In genomic region chr7:106618480-106618879, GRCh38 we compare ENCODE assay signal across 18 cellular contexts. TPM values are rescaled to one million over a fixed set of nuclear protein-coding genes. Genes with fewer than 3 reads are reported as not detected.
DNase-seq lines count a peak whose midpoint lies in the region; ATAC-seq and TF ChIP-seq lines count a peak whose summit lies in the region.
"Had no signal": no experiment of that assay in that cellular context is flagged by ENCODE, and none has a peak within 500 bp of the region (broad histone marks: within the 10 kb centered on the region; RNA-seq: fewer than 3 reads in every experiment).

No MANE protein-coding gene starts in this region.

- no peak overlapping the region for H3K27ac ChIP-seq in breast epithelium
- H3K27ac ChIP-seq in subcutaneous abdominal adipose tissue (ENCODE audit: low read depth, low read length), result peak overlapping the region; percentile 14
- H3K27ac ChIP-seq: A549 had no signal

- no peaks in the 10 kb centered on the region for H3K27me3 Mint-ChIP-seq in MCF 10A (ENCODE audit: insufficient read depth, unreplicated experiment)
- no peaks in the 10 kb centered on the region for H3K27me3 Mint-ChIP-seq in glutamatergic neuron (ENCODE audit: unreplicated experiment)

- DNase-seq in MCF 10A (ENCODE audit: unreplicated experiment), result peak; percentile 49
- no peak for DNase-seq in breast epithelium (ENCODE audit: low spot score in 2 of 2)
- peak; percentile 79 for DNase-seq in amniotic epithelial cell (ENCODE audit: low read depth)
- DNase-seq in fibroblast of pulmonary artery (ENCODE audit: low read depth), result peak; percentile 89
- no peak for DNase-seq in glutamatergic neuron
- DNase-seq in HUDEP-2 (lab: John Stamatoyannopoulos, UW; ENCODE audit: unreplicated experiment in 76 of 76), result no peak
- no peak for DNase-seq in mucosa of descending colon
- DNase-seq: activated CD8-positive, alpha-beta T cell treated with anti-CD3 and anti-CD28 coated beads, Interleukin-2, amount 10 ng/mL, durations not matched to agents 7 days and 5 days; activated effector memory CD4-positive, alpha-beta T cell treated with anti-CD3 and anti-CD28 coated beads, Interleukin-2, amount 50 U/mL, for 16 hours; Caco-2; endodermal cell; hippocampal formation; Karpas-422; NCI-H187 treated with DMSO at 0.1 percent for 48 hours; stimulated activated naive CD8-positive, alpha-beta T cell treated with anti-CD3 and anti-CD28 coated beads, Interleukin-15, Interleukin-2, amounts not matched to agents 100 U/mL and 50 U/mL, for 24 hours had no signal

- ATAC-seq in mucosa of descending colon, result no peak
- ATAC-seq: A549; activated CD8-positive, alpha-beta T cell treated with anti-CD3 and anti-CD28 coated beads, Interleukin-2, amount 10 ng/mL, durations not matched to agents 7 days and 5 days; stimulated activated naive CD8-positive, alpha-beta T cell treated with anti-CD3 and anti-CD28 coated beads, Interleukin-15, Interleukin-2, amounts not matched to agents 100 U/mL and 50 U/mL, for 24 hours had no signal

- H3K36me3 Mint-ChIP-seq in MCF 10A (ENCODE audit: insufficient read depth, unreplicated experiment) (no peaks in the 10 kb centered on the region), glutamatergic neuron (ENCODE audit: unreplicated experiment) (peaks cover 20% of the 10 kb centered on the region)
- H3K36me3 Mint-ChIP-seq: brain had no signal

- H3K36me3 ChIP-seq in breast epithelium (no peaks in the 10 kb centered on the region), subcutaneous abdominal adipose tissue (ENCODE audit: control insufficient read depth in 5 of 5, insufficient read depth in 5 of 5, low read length in 5 of 5) (no peaks in the 10 kb centered on the region), mucosa of descending colon (ENCODE audit: low read depth) (no peaks in the 10 kb centered on the region)

- H3K27me3 ChIP-seq in breast epithelium (no peaks in the 10 kb centered on the region), subcutaneous abdominal adipose tissue (ENCODE audit: control insufficient read depth in 5 of 5, insufficient read depth in 4 of 5, low read length in 5 of 5) (no peaks in the 10 kb centered on the region)

- H3K4me3 ChIP-seq in breast epithelium, result no peak overlapping the region
- no peak overlapping the region for H3K4me3 ChIP-seq in fibroblast of pulmonary artery (replicated peaks; ENCODE audit: low read depth, low read length)
- no peak overlapping the region for H3K4me3 ChIP-seq in subcutaneous abdominal adipose tissue (ENCODE audit: low read depth in 1 of 5, low read length in 5 of 5)
- H3K4me3 ChIP-seq in mucosa of descending colon, result no peak overlapping the region
- H3K4me3 ChIP-seq: A549 had no signal

- H3K27ac Mint-ChIP-seq in MCF 10A (ENCODE audit: low read depth, unreplicated experiment), result no peak overlapping the region
- no peak overlapping the region for H3K27ac Mint-ChIP-seq in glutamatergic neuron (ENCODE audit: unreplicated experiment)
- H3K27ac Mint-ChIP-seq: activated CD8-positive, alpha-beta T cell treated with anti-CD3 and anti-CD28 coated beads, Interleukin-2, amount 10 ng/mL, durations not matched to agents 7 days and 5 days; endodermal cell had no signal

- H3K9me3 Mint-ChIP-seq in MCF 10A (ENCODE audit: unreplicated experiment) (peaks cover 5% of the 10 kb centered on the region), glutamatergic neuron (ENCODE audit: unreplicated experiment) (no peaks in the 10 kb centered on the region)

- H3K4me3 Mint-ChIP-seq in MCF 10A (ENCODE audit: unreplicated experiment), result no peak overlapping the region
- H3K4me3 Mint-ChIP-seq in glutamatergic neuron (ENCODE audit: unreplicated experiment), result no peak overlapping the region
- H3K4me3 Mint-ChIP-seq: activated CD8-positive, alpha-beta T cell treated with anti-CD3 and anti-CD28 coated beads, Interleukin-2, amount 10 ng/mL, durations not matched to agents 7 days and 5 days; endodermal cell had no signal

- TF ChIP-seq POLR2A in breast epithelium (IDR thresholded peaks at IDR 0.05), result no peak

- H3K9ac ChIP-seq in subcutaneous abdominal adipose tissue (ENCODE audit: low read length in 5 of 5), result no peak overlapping the region

- CTCF ChIA-PET in MCF 10A (lab: Yijun Ruan, JAX), result interaction anchor here (0.7 to 1.2 kb wide), 2 partner anchors 119 to 567 kb away, joined by 3 read pairs; no protein-coding TSS in a partner anchor

- TF ChIP-seq CTCF in MCF 10A (IDR thresholded peaks at IDR 0.05; ENCODE audit: unreplicated experiment), result no peak
- no peak for TF ChIP-seq CTCF in breast epithelium (IDR thresholded peaks at IDR 0.05)
- TF ChIP-seq CTCF in fibroblast of pulmonary artery (IDR thresholded peaks at IDR 0.05; ENCODE audit: low read length, missing control alignments), result no peak
- TF ChIP-seq CTCF in glutamatergic neuron (IDR thresholded peaks at IDR 0.05; ENCODE audit: partially characterized antibody, unreplicated experiment), result no peak
- TF ChIP-seq CTCF in mucosa of descending colon (IDR thresholded peaks at IDR 0.05), result no peak

- H3K9me3 ChIP-seq in breast epithelium, result peaks cover 8 to 11% of the 10 kb centered on the region in 2 donors
- H3K9me3 ChIP-seq in subcutaneous abdominal adipose tissue (ENCODE audit: control insufficient read depth in 5 of 5, low read length in 5 of 5), result no peaks in the 10 kb centered on the region
- H3K9me3 ChIP-seq in mucosa of descending colon, result peaks cover 3% of the 10 kb centered on the region
- H3K9me3 ChIP-seq: Caco-2 had no signal

- POLR2A ChIA-PET in MCF 10A (lab: Yijun Ruan, JAX), result interaction anchor here (0.7 kb wide), 1 partner anchor 41 kb away, joined by 3 read pairs; no protein-coding TSS in a partner anchor

- H3K4me1 ChIP-seq in breast epithelium, result no peaks in the 10 kb centered on the region
- peaks cover 0 to 61% (median 42%) of the 10 kb centered on the region in 5 donors for H3K4me1 ChIP-seq in subcutaneous abdominal adipose tissue (ENCODE audit: control insufficient read depth in 5 of 5, insufficient read depth in 5 of 5, low read length in 5 of 5)
- peaks cover 4% of the 10 kb centered on the region for H3K4me1 ChIP-seq in mucosa of descending colon (ENCODE audit: low read depth)
- H3K4me1 ChIP-seq: A549, Caco-2 had no signal

- intact Hi-C loops in MCF 10A (cut with micrococcal nuclease) (no loop called here), breast epithelium (cut with DNase I; ENCODE audit: low total_unique reads) (no loop called here), mucosa of descending colon (cut with DNase I, micrococcal nuclease) (no loop called here)

- no TSS peak for BruUV-seq in MCF 10A (replicated peaks; lab: Mats Ljungman, UMichigan)

- H3K4me1 Mint-ChIP-seq in MCF 10A (ENCODE audit: insufficient read depth, unreplicated experiment) (no peaks in the 10 kb centered on the region), glutamatergic neuron (ENCODE audit: low read depth, unreplicated experiment) (no peaks in the 10 kb centered on the region)
- H3K4me1 Mint-ChIP-seq: endodermal cell had no signal

RNA-seq across cellular contexts. Expression of gene CCDC71L, which starts 42.5 kb away (rescaled TPM):
- total RNA-seq in MCF 10A (2022) (11.4 and 13.0 TPM in 2 replicates), breast epithelium (10 to 100 TPM; 29.9 to 69.4 (median 59.0) TPM), glutamatergic neuron (ENCODE audit: unreplicated experiment) (38.9 TPM), mucosa of descending colon (10 to 100 TPM; 17.4 to 25.6 (median 22.1) TPM)

Comparison
In these comparisons a context has a peak if more than half of its experiments do, and no peak if none do; other contexts are left out.
1. DNase-seq: peak in MCF 10A (single experiment), amniotic epithelial cell (single experiment) and fibroblast of pulmonary artery (single experiment); none in breast epithelium (0 of 2), glutamatergic neuron (single experiment), HUDEP-2 (0 of 76) and mucosa of descending colon (0 of 3).